1 cellular context compared by ENCODE assay signal in the genomic region with DNA sequence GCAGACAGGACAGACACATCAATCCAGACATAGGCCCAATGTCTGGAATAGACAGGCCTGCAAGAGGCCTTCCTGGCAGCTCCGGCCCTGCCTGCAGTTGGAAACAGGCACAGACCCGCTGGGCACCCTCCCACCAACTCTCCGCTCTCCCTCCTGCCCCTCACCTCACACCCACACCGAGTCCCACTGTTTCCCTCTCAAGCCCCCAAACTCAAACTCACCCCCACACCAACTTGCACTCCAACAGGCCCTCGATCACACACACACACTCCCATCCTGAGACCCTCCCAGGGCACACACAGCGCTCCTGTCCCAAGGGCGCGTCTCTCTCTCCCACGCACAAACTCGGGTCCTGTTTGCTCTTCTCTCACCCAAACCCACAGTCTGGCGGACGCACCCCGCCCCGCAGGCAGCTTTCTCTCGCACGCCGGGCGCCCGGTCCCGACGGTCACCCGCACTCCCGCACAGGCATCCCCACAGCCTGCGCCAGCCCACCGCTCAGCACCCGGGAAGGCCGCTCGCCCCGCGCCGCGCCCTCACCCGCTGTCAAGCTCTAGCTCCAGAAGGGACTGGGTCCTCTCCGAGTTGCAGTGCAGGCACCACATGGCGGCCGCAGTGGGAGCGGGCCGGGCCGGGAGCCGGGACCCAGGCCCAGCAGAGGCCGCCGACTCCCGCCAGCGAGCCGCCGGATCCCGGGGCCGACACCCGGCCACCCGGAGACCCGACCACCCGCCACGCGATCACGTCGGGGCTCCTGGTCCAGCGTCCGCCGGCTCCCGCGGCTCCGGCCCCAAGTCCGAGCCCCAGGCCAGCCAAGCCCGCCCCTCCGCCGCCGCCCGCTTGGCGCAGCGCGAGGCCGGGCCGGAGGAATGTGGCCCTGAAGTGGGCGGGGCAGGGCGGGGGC.
TF ChIP-seq lines count a peak whose summit lies in the region.

No MANE protein-coding gene starts in this region.

TF ChIP-seq in K562, 482 proteins besides CTCF, POLR2A, EP300 and RAD21 (continued from another document and continues in another):
- TF ChIP-seq, protein P1, sequence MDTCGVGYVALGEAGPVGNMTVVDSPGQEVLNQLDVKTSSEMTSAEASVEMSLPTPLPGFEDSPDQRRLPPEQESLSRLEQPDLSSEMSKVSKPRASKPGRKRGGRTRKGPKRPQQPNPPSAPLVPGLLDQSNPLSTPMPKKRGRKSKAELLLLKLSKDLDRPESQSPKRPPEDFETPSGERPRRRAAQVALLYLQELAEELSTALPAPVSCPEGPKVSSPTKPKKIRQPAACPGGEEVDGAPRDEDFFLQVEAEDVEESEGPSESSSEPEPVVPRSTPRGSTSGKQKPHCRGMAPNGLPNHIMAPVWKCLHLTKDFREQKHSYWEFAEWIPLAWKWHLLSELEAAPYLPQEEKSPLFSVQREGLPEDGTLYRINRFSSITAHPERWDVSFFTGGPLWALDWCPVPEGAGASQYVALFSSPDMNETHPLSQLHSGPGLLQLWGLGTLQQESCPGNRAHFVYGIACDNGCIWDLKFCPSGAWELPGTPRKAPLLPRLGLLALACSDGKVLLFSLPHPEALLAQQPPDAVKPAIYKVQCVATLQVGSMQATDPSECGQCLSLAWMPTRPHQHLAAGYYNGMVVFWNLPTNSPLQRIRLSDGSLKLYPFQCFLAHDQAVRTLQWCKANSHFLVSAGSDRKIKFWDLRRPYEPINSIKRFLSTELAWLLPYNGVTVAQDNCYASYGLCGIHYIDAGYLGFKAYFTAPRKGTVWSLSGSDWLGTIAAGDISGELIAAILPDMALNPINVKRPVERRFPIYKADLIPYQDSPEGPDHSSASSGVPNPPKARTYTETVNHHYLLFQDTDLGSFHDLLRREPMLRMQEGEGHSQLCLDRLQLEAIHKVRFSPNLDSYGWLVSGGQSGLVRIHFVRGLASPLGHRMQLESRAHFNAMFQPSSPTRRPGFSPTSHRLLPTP (IDR thresholded peaks at IDR 0.05; ENCODE audit: borderline replicate concordance, extremely low read depth, insufficient read length), result no peak
- TF ChIP-seq RBFOX2 (IDR thresholded peaks at IDR 0.05; ENCODE audit: low read depth, low read length) (peak; percentile 79), ZBTB8A (IDR thresholded peaks at IDR 0.05; ENCODE audit: partially characterized antibody) (no peak), MEF2A (IDR thresholded peaks at IDR 0.05; ENCODE audit: control insufficient read depth, low read depth, low read length) (no peak), SAFB2 (IDR thresholded peaks at IDR 0.05; ENCODE audit: borderline replicate concordance, low read depth, low read length, severe bottlenecking) (no peak), HDAC3 (IDR thresholded peaks at IDR 0.05; ENCODE audit: borderline replicate concordance, partially characterized antibody) (no peak), HSF4 (CRISPR knock-in tag; IDR thresholded peaks at IDR 0.05; ENCODE audit: borderline replicate concordance) (no peak), MTA3 (IDR thresholded peaks at IDR 0.05; ENCODE audit: borderline replicate concordance) (peak; percentile 59; the same call in 1 of the 2 replicates), RFX1 (IDR thresholded peaks at IDR 0.05) (no peak), TEAD2 (tag; IDR thresholded peaks at IDR 0.05) (no peak), ZNF507 (tag; conservative IDR thresholded peaks at IDR 0.05) (no peak), RBM25 (IDR thresholded peaks at IDR 0.05; ENCODE audit: low read depth, low read length, severe bottlenecking) (no peak), PRPF4 (IDR thresholded peaks at IDR 0.05; ENCODE audit: insufficient read depth, low read depth, low read length, poor library complexity, severe bottlenecking) (no peak), CBFB (CRISPR knock-in tag; IDR thresholded peaks at IDR 0.05) (no peak), BHLHE40 (IDR thresholded peaks at IDR 0.05; ENCODE audit: low read length) (no peak), SIN3A (IDR thresholded peaks at IDR 0.05; ENCODE audit: borderline replicate concordance in 2 of 2, control insufficient read depth in 1 of 2, low read depth in 2 of 2, low read length in 2 of 2) (peak; percentile 37 to 62; a peak in 1 of 4 replicates), KDM2B (CRISPR knock-in tag; IDR thresholded peaks at IDR 0.05) (no peak; the same call in 1 of the 2 replicates), BCOR (IDR thresholded peaks at IDR 0.05) (0 out of 2 replicates have a peak, but pooled peaks have one; percentile 46), PHF8 (IDR thresholded peaks at IDR 0.05; ENCODE audit: borderline replicate concordance, low read length) (peak; percentile 73; the same call in 1 of the 2 replicates), CTBP1 (IDR thresholded peaks at IDR 0.05; ENCODE audit: borderline replicate concordance) (peak; percentile 51; the same call in 1 of the 2 replicates), XRCC3 (IDR thresholded peaks at IDR 0.05) (no peak), RUNX1 (IDR thresholded peaks at IDR 0.05; ENCODE audit: low read depth) (no peak), NRF1 (conservative IDR thresholded peaks at IDR 0.05 in 1 of 2, IDR thresholded peaks at IDR 0.05 in 1 of 2) (peak in 1 of 2 experiments; percentile 45; a peak in 1 of 4 replicates), ZFPM2 (CRISPR knock-in tag; IDR thresholded peaks at IDR 0.05) (no peak), SETDB1 (IDR thresholded peaks at IDR 0.05; ENCODE audit: low read length) (no peak), ARID2 (IDR thresholded peaks at IDR 0.05) (no peak; the same call in 1 of the 2 replicates), MAZ (CRISPR knock-in tag; conservative IDR thresholded peaks at IDR 0.05 in 1 of 2, IDR thresholded peaks at IDR 0.05 in 1 of 2) (peak in 1 of 2 experiments; percentile 61; a peak in 2 of 4 replicates), ZNF197 (CRISPR knock-in tag; IDR thresholded peaks at IDR 0.05; ENCODE audit: low read depth) (no peak), POLR2AphosphoS5 (IDR thresholded peaks at IDR 0.05; ENCODE audit: control insufficient read depth, insufficient read depth, low read depth, low read length) (peak; percentile 53; the same call in 1 of the 2 replicates), HEY1 (CRISPR knock-in tag; IDR thresholded peaks at IDR 0.05; ENCODE audit: borderline replicate concordance) (no peak), ELF1 (tag; IDR thresholded peaks at IDR 0.05) (no peak), ZZZ3 (IDR thresholded peaks at IDR 0.05) (no peak)
- TF ChIP-seq, protein P2, sequence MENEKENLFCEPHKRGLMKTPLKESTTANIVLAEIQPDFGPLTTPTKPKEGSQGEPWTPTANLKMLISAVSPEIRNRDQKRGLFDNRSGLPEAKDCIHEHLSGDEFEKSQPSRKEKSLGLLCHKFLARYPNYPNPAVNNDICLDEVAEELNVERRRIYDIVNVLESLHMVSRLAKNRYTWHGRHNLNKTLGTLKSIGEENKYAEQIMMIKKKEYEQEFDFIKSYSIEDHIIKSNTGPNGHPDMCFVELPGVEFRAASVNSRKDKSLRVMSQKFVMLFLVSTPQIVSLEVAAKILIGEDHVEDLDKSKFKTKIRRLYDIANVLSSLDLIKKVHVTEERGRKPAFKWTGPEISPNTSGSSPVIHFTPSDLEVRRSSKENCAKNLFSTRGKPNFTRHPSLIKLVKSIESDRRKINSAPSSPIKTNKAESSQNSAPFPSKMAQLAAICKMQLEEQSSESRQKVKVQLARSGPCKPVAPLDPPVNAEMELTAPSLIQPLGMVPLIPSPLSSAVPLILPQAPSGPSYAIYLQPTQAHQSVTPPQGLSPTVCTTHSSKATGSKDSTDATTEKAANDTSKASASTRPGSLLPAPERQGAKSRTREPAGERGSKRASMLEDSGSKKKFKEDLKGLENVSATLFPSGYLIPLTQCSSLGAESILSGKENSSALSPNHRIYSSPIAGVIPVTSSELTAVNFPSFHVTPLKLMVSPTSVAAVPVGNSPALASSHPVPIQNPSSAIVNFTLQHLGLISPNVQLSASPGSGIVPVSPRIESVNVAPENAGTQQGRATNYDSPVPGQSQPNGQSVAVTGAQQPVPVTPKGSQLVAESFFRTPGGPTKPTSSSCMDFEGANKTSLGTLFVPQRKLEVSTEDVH (IDR thresholded peaks at IDR 0.05; ENCODE audit: low read depth, partially characterized antibody), result no peak
- TF ChIP-seq, protein P3, sequence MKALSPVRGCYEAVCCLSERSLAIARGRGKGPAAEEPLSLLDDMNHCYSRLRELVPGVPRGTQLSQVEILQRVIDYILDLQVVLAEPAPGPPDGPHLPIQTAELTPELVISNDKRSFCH (CRISPR knock-in tag; IDR thresholded peaks at IDR 0.05), result no peak
- TF ChIP-seq, protein P3 (tag; IDR thresholded peaks at IDR 0.05), result 0 out of 2 replicates have a peak, but pooled peaks have one; percentile 34
- TF ChIP-seq, protein P4, sequence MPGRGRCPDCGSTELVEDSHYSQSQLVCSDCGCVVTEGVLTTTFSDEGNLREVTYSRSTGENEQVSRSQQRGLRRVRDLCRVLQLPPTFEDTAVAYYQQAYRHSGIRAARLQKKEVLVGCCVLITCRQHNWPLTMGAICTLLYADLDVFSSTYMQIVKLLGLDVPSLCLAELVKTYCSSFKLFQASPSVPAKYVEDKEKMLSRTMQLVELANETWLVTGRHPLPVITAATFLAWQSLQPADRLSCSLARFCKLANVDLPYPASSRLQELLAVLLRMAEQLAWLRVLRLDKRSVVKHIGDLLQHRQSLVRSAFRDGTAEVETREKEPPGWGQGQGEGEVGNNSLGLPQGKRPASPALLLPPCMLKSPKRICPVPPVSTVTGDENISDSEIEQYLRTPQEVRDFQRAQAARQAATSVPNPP (IDR thresholded peaks at IDR 0.05; ENCODE audit: borderline replicate concordance, insufficient read depth, insufficient read length), result no peak
- TF ChIP-seq, protein P5, sequence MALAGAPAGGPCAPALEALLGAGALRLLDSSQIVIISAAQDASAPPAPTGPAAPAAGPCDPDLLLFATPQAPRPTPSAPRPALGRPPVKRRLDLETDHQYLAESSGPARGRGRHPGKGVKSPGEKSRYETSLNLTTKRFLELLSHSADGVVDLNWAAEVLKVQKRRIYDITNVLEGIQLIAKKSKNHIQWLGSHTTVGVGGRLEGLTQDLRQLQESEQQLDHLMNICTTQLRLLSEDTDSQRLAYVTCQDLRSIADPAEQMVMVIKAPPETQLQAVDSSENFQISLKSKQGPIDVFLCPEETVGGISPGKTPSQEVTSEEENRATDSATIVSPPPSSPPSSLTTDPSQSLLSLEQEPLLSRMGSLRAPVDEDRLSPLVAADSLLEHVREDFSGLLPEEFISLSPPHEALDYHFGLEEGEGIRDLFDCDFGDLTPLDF (CRISPR knock-in tag; IDR thresholded peaks at IDR 0.05), result peak; percentile 73; the same call in 1 of the 2 replicates
- TF ChIP-seq, protein P6, sequence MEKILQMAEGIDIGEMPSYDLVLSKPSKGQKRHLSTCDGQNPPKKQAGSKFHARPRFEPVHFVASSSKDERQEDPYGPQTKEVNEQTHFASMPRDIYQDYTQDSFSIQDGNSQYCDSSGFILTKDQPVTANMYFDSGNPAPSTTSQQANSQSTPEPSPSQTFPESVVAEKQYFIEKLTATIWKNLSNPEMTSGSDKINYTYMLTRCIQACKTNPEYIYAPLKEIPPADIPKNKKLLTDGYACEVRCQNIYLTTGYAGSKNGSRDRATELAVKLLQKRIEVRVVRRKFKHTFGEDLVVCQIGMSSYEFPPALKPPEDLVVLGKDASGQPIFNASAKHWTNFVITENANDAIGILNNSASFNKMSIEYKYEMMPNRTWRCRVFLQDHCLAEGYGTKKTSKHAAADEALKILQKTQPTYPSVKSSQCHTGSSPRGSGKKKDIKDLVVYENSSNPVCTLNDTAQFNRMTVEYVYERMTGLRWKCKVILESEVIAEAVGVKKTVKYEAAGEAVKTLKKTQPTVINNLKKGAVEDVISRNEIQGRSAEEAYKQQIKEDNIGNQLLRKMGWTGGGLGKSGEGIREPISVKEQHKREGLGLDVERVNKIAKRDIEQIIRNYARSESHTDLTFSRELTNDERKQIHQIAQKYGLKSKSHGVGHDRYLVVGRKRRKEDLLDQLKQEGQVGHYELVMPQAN (IDR thresholded peaks at IDR 0.05; ENCODE audit: borderline replicate concordance), result peak; percentile 55; the same call in 1 of the 2 replicates
- TF ChIP-seq, protein P7, sequence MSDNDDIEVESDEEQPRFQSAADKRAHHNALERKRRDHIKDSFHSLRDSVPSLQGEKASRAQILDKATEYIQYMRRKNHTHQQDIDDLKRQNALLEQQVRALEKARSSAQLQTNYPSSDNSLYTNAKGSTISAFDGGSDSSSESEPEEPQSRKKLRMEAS (CRISPR knock-in tag; IDR thresholded peaks at IDR 0.05), result peak; percentile 77
- TF ChIP-seq, protein P8, sequence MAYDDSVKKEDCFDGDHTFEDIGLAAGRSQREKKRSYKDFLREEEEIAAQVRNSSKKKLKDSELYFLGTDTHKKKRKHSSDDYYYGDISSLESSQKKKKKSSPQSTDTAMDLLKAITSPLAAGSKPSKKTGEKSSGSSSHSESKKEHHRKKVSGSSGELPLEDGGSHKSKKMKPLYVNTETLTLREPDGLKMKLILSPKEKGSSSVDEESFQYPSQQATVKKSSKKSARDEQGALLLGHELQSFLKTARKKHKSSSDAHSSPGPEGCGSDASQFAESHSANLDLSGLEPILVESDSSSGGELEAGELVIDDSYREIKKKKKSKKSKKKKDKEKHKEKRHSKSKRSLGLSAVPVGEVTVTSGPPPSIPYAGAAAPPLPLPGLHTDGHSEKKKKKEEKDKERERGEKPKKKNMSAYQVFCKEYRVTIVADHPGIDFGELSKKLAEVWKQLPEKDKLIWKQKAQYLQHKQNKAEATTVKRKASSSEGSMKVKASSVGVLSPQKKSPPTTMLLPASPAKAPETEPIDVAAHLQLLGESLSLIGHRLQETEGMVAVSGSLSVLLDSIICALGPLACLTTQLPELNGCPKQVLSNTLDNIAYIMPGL (CRISPR knock-in tag; IDR thresholded peaks at IDR 0.05), result no peak; the same call in 1 of the 2 replicates
- TF ChIP-seq, protein P9, sequence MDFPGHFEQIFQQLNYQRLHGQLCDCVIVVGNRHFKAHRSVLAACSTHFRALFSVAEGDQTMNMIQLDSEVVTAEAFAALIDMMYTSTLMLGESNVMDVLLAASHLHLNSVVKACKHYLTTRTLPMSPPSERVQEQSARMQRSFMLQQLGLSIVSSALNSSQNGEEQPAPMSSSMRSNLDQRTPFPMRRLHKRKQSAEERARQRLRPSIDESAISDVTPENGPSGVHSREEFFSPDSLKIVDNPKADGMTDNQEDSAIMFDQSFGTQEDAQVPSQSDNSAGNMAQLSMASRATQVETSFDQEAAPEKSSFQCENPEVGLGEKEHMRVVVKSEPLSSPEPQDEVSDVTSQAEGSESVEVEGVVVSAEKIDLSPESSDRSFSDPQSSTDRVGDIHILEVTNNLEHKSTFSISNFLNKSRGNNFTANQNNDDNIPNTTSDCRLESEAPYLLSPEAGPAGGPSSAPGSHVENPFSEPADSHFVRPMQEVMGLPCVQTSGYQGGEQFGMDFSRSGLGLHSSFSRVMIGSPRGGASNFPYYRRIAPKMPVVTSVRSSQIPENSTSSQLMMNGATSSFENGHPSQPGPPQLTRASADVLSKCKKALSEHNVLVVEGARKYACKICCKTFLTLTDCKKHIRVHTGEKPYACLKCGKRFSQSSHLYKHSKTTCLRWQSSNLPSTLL (IDR thresholded peaks at IDR 0.05), result peak; percentile 39; the same call in 1 of the 2 replicates
